Comparison of ENCODE assay signal across 25 cellular contexts in genomic region chr1:171922999-171923398, GRCh38.
"Had no signal": no experiment of that assay in that cellular context is flagged by ENCODE, and none has a peak within 500 bp of the region (broad histone marks: within the 10 kb centered on the region; RNA-seq: fewer than 3 reads in every experiment).

No MANE protein-coding gene starts in this region.

- H3K79me2 ChIP-seq: parathyroid adenoma had no signal

- ATAC-seq: foreskin keratinocyte; heart left ventricle; naive thymus-derived CD4-positive, alpha-beta T cell; psoas muscle had no signal

- H3K27ac ChIP-seq: esophagus muscularis mucosa, foreskin keratinocyte, heart left ventricle, neural progenitor cell, parathyroid adenoma, psoas muscle, spleen, uterus had no signal

- H3K4me1 ChIP-seq: esophagus muscularis mucosa, foreskin keratinocyte, parathyroid adenoma, psoas muscle, spleen, uterus had no signal

- DNase-seq: activated B cell treated with CpG ODN at 0.5 μM for 24 hours; activated CD4-positive, alpha-beta T cell treated with anti-CD3 and anti-CD28 coated beads, Interleukin-2, amount 50 U/mL, for 4 hours; activated effector memory CD4-positive, alpha-beta T cell treated with anti-CD3 and anti-CD28 coated beads, Interleukin-2, amount 50 U/mL, for 16 hours; activated naive CD4-positive, alpha-beta T cell treated with anti-CD3 and anti-CD28 coated beads for 36 hours; activated naive CD8-positive, alpha-beta T cell treated with anti-CD3 and anti-CD28 coated beads, Interleukin-2, amount 10 ng/mL, durations not matched to agents 7 days and 5 days; activated T-cell treated with anti-CD3 and anti-CD28 coated beads, Interleukin-2, amount 50 U/mL, for 48 hours; amygdala; foreskin keratinocyte; heart left ventricle; hypothalamus; midbrain; naive thymus-derived CD4-positive, alpha-beta T cell; occipital lobe; psoas muscle; spleen; substantia nigra; uterus had no signal

- H3K4me3 Mint-ChIP-seq: activated B cell treated with CpG ODN at 0.5 μM for 24 hours; activated naive CD4-positive, alpha-beta T cell treated with anti-CD3 and anti-CD28 coated beads for 36 hours; activated naive CD8-positive, alpha-beta T cell treated with anti-CD3 and anti-CD28 coated beads, Interleukin-2, amount 10 ng/mL, durations not matched to agents 7 days and 5 days; central memory CD8-positive, alpha-beta T cell; dendritic cell treated with granulocyte-macrophage colony-stimulating factor and Interleukin-4, amounts not matched to agents 40 ng/mL and 50 ng/mL, for 4 days; memory B cell; naive thymus-derived CD4-positive, alpha-beta T cell; neural progenitor cell; stimulated activated naive CD8-positive, alpha-beta T cell treated with anti-CD3 and anti-CD28 coated beads, Interleukin-15, Interleukin-2, amounts not matched to agents 100 ng/mL and 50 ng/mL, for 24 hours; type B pancreatic cell had no signal

- H3K27ac Mint-ChIP-seq: activated B cell treated with CpG ODN at 0.5 μM for 24 hours; activated naive CD4-positive, alpha-beta T cell treated with anti-CD3 and anti-CD28 coated beads for 36 hours; activated naive CD8-positive, alpha-beta T cell treated with anti-CD3 and anti-CD28 coated beads, Interleukin-2, amount 10 ng/mL, durations not matched to agents 7 days and 5 days; dendritic cell treated with granulocyte-macrophage colony-stimulating factor and Interleukin-4, amounts not matched to agents 40 ng/mL and 50 ng/mL, for 4 days; memory B cell; naive thymus-derived CD4-positive, alpha-beta T cell; neural progenitor cell; stimulated activated naive CD8-positive, alpha-beta T cell treated with anti-CD3 and anti-CD28 coated beads, Interleukin-15, Interleukin-2, amounts not matched to agents 100 ng/mL and 50 ng/mL, for 24 hours; type B pancreatic cell had no signal

- H3K4me3 ChIP-seq: esophagus muscularis mucosa, heart left ventricle, neural progenitor cell, psoas muscle, spleen, uterus had no signal

- H2AFZ ChIP-seq: neural progenitor cell, parathyroid adenoma had no signal

- H3K9me3 Mint-ChIP-seq: central memory CD8-positive, alpha-beta T cell; neural progenitor cell; stimulated activated naive CD8-positive, alpha-beta T cell treated with anti-CD3 and anti-CD28 coated beads, Interleukin-15, Interleukin-2, amounts not matched to agents 100 ng/mL and 50 ng/mL, for 24 hours; type B pancreatic cell had no signal

- H3K4me1 Mint-ChIP-seq: activated B cell treated with CpG ODN at 0.5 μM for 24 hours; activated naive CD8-positive, alpha-beta T cell treated with anti-CD3 and anti-CD28 coated beads, Interleukin-2, amount 10 ng/mL, durations not matched to agents 7 days and 5 days; central memory CD8-positive, alpha-beta T cell; memory B cell had no signal

- H3K27me3 Mint-ChIP-seq: activated B cell treated with CpG ODN at 0.5 μM for 24 hours; dendritic cell treated with granulocyte-macrophage colony-stimulating factor and Interleukin-4, amounts not matched to agents 40 ng/mL and 50 ng/mL, for 4 days; memory B cell; stimulated activated naive CD8-positive, alpha-beta T cell treated with anti-CD3 and anti-CD28 coated beads, Interleukin-15, Interleukin-2, amounts not matched to agents 100 ng/mL and 50 ng/mL, for 24 hours; type B pancreatic cell had no signal

- H3K9me3 ChIP-seq: esophagus muscularis mucosa, heart left ventricle, uterus had no signal

- H3K9ac ChIP-seq: neural progenitor cell, parathyroid adenoma had no signal

- H3K36me3 Mint-ChIP-seq: neural progenitor cell, type B pancreatic cell had no signal

- H3K4me2 ChIP-seq: neural progenitor cell had no signal

- H3K27me3 ChIP-seq: esophagus muscularis mucosa, foreskin keratinocyte, heart left ventricle, neural progenitor cell, spleen, uterus had no signal

- H3K36me3 ChIP-seq: esophagus muscularis mucosa, heart left ventricle, neural progenitor cell, spleen, uterus had no signal
